Comparison of ENCODE assay signal across 14 cellular contexts in the genomic region with DNA sequence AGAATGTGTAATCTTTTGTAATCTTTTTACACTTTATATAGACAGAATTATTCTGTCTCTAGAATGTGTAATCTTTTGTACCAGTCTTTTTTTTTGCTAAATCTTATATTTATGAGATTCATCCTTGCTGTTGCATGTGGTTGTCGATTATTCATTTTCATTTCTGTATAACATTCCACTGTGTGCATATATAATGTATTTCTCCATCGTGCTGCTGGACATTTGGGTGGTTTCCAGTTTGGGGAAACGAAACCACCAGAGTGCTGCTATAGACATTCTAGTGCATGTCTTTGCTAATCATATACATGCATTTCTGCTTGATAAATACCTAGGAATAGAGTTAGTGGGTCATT.
A peak's percentile ranks its signal among the peaks of the same experiment; 100 is the strongest.
DNase-seq lines count a peak whose midpoint lies in the region; ATAC-seq lines count a peak whose summit lies in the region.
"Had no signal": no experiment of that assay in that cellular context is flagged by ENCODE, and none has a peak within 500 bp of the region (broad histone marks: within the 10 kb centered on the region; RNA-seq: fewer than 3 reads in every experiment).

No MANE protein-coding gene starts in this region.

- H3K4me3 Mint-ChIP-seq in stimulated activated naive B cell treated with anti-CD40 and anti-IgM and Interleukin-4, amounts not matched to agents 10 μg/mL and 1 μg/mL and 100 μg/mL, for 72 hours, result no peak overlapping the region
- H3K4me3 Mint-ChIP-seq: activated CD4-positive, alpha-beta T cell treated with anti-CD3 and anti-CD28 coated beads, Interleukin-2, amount 10 ng/mL, durations not matched to agents 7 days and 5 days had no signal

- peak; percentile 34 for DNase-seq in stimulated activated naive B cell treated with anti-CD40 and anti-IgM and Interleukin-4, amounts not matched to agents 10 μg/mL and 1 μg/mL and 100 μg/mL, for 72 hours
- no peak for DNase-seq in NCI-H82 treated with DMSO at 0.1 percent for 48 hours (lab: John Stamatoyannopoulos, UW; ENCODE audit: unreplicated experiment)
- no peak for DNase-seq in COLO668 (lab: John Stamatoyannopoulos, UW; ENCODE audit: unreplicated experiment)
- DNase-seq in SKM-1 treated with dmso at 0.1 percent for 144 hours (lab: John Stamatoyannopoulos, UW; ENCODE audit: unreplicated experiment), result no peak
- DNase-seq: activated CD4-positive, alpha-beta T cell treated with anti-CD3 and anti-CD28 coated beads, Interleukin-2, amount 10 ng/mL, durations not matched to agents 7 days and 5 days; dermis blood vessel endothelial cell; H7; occipital lobe; PC-3; spleen; thyroid gland had no signal

- peaks cover 0 to 4% of the 10 kb centered on the region in 2 donors for H3K9me3 Mint-ChIP-seq in stimulated activated naive B cell treated with anti-CD40 and anti-IgM and Interleukin-4, amounts not matched to agents 10 μg/mL and 1 μg/mL and 100 μg/mL, for 72 hours
- H3K9me3 Mint-ChIP-seq: activated CD4-positive, alpha-beta T cell treated with anti-CD3 and anti-CD28 coated beads, Interleukin-2, amount 10 ng/mL, durations not matched to agents 7 days and 5 days had no signal

- H3K27me3 Mint-ChIP-seq in stimulated activated naive B cell treated with anti-CD40 and anti-IgM and Interleukin-4, amounts not matched to agents 10 μg/mL and 1 μg/mL and 100 μg/mL, for 72 hours, result peaks cover 20 to 30% of the 10 kb centered on the region in 2 donors

- peaks cover 27 to 42% of the 10 kb centered on the region in 2 donors for H3K4me1 Mint-ChIP-seq in stimulated activated naive B cell treated with anti-CD40 and anti-IgM and Interleukin-4, amounts not matched to agents 10 μg/mL and 1 μg/mL and 100 μg/mL, for 72 hours
- H3K4me1 Mint-ChIP-seq: activated CD4-positive, alpha-beta T cell treated with anti-CD3 and anti-CD28 coated beads, Interleukin-2, amount 10 ng/mL, durations not matched to agents 7 days and 5 days had no signal

- peak overlapping the region; percentile 65 for H3K27ac Mint-ChIP-seq in stimulated activated naive B cell treated with anti-CD40 and anti-IgM and Interleukin-4, amounts not matched to agents 10 μg/mL and 1 μg/mL and 100 μg/mL, for 72 hours
- H3K27ac Mint-ChIP-seq: activated CD4-positive, alpha-beta T cell treated with anti-CD3 and anti-CD28 coated beads, Interleukin-2, amount 10 ng/mL, durations not matched to agents 7 days and 5 days had no signal

- H3K36me3 Mint-ChIP-seq in stimulated activated naive B cell treated with anti-CD40 and anti-IgM and Interleukin-4, amounts not matched to agents 10 μg/mL and 1 μg/mL and 100 μg/mL, for 72 hours, result peaks cover 0 to 9% of the 10 kb centered on the region in 2 donors

- peak; percentile 57 for ATAC-seq in GM18909 (IDR thresholded peaks at IDR 0.05; ENCODE audit: poor library complexity, unreplicated experiment)
- peak; percentile 71 for ATAC-seq in HG02588 (IDR thresholded peaks at IDR 0.05; ENCODE audit: unreplicated experiment)
- ATAC-seq in HG03439 (IDR thresholded peaks at IDR 0.05; ENCODE audit: unreplicated experiment), result peak; percentile 46
- ATAC-seq in stimulated activated naive B cell treated with anti-CD40 and anti-IgM and Interleukin-4, amounts not matched to agents 10 μg/mL and 1 μg/mL and 100 μg/mL, for 72 hours (replicated peaks), result peak; percentile 78 to 87
- ATAC-seq: PC-3 had no signal
